8 cellular contexts compared by ENCODE assay signal in genomic region chr22:40044102-40044869, GRCh38. TPM values are rescaled to one million over a fixed set of nuclear protein-coding genes. Genes with fewer than 3 reads are reported as not detected.
DNase-seq lines count a peak whose midpoint lies in the region; ATAC-seq and TF ChIP-seq lines count a peak whose summit lies in the region.

No MANE protein-coding gene starts in this region.

- intact Hi-C loops in left ventricle myocardium superior (cut with micrococcal nuclease), result no loop called here

- DNase-seq in NCI-H187 (lab: John Stamatoyannopoulos, UW) (peak; percentile 86 to 94), T-helper 2 cell (peak; percentile 87 to 100 (median 98)), anterior cingulate cortex (lab: John Stamatoyannopoulos, UW) (peak; percentile 90 to 99 (median 97)), left ventricle myocardium superior (peak; percentile 97), progenitor cell of endocrine pancreas (ENCODE audit: low spot score, unreplicated experiment) (peak; percentile 97), ureter (ENCODE audit: low spot score) (peak; percentile 99)

- H3K27ac Mint-ChIP-seq in progenitor cell of endocrine pancreas, result peak overlapping the region; percentile 99

- H3K27me3 Mint-ChIP-seq in progenitor cell of endocrine pancreas, result peaks cover 14% of the 10 kb centered on the region

- H3K36me3 Mint-ChIP-seq in progenitor cell of endocrine pancreas (ENCODE audit: insufficient read depth), result no peaks in the 10 kb centered on the region

- ATAC-seq in GM18502 (IDR thresholded peaks at IDR 0.05; ENCODE audit: poor library complexity, unreplicated experiment) (peak; percentile 84), HG02943 (IDR thresholded peaks at IDR 0.05; ENCODE audit: low read depth, unreplicated experiment) (peak; percentile 87), left ventricle myocardium superior (peak; percentile 95)

- TF ChIP-seq CTCF in progenitor cell of endocrine pancreas (IDR thresholded peaks at IDR 0.05; ENCODE audit: unreplicated experiment), result no peak

- H3K4me1 Mint-ChIP-seq in progenitor cell of endocrine pancreas (ENCODE audit: low read depth), result peaks cover 6% of the 10 kb centered on the region

- H3K9me3 Mint-ChIP-seq in progenitor cell of endocrine pancreas (ENCODE audit: low read depth), result peaks cover 2% of the 10 kb centered on the region

- peak overlapping the region; percentile 100 for H3K4me3 Mint-ChIP-seq in progenitor cell of endocrine pancreas (ENCODE audit: low read depth)

RNA-seq across cellular contexts. Expression of gene FAM83F, which starts 49.5 kb away (rescaled TPM):
- total RNA-seq in left ventricle myocardium superior, result 5.2 TPM
- total RNA-seq in progenitor cell of endocrine pancreas, result 19.8 and 21.3 TPM in 2 replicates
- total RNA-seq in ureter, result 33.0 TPM

Comparison
In these comparisons a context has a peak if more than half of its experiments do, and no peak if none do; other contexts are left out.
1. Peak in every context shown above with its lines: DNase-seq and ATAC-seq.